ENCODE assay signal across 18 cellular contexts in the genomic region with DNA sequence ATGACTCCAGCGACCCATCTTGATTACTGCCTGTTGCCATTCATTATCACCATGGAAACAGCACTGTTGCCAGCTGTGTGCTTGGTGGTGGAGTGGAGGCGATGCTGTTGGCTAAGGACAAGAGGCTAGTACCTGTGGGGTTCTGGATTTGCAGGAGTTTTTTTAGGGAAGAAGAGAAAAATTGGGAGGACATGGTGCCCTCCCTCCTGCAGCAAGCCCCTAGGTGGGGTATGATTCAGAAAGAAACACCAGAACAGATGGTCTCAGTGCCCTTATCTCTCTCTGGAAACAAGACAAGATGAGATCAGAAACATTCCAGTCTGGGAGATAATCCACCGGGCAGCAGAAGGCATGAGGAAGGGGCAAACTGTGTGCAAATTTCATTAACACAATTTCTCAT.
DNase-seq lines count a peak whose midpoint lies in the region; ATAC-seq and TF ChIP-seq lines count a peak whose summit lies in the region.
"Had no signal": no experiment of that assay in that cellular context is flagged by ENCODE, and none has a peak within 500 bp of the region (broad histone marks: within the 10 kb centered on the region; RNA-seq: fewer than 3 reads in every experiment).

No MANE protein-coding gene starts in this region.

- peaks cover 7% of the 10 kb centered on the region for H3K4me1 Mint-ChIP-seq in glutamatergic neuron (ENCODE audit: low read depth, unreplicated experiment)
- H3K4me1 Mint-ChIP-seq: activated naive CD4-positive, alpha-beta T cell treated with anti-CD3 and anti-CD28 coated beads, Interleukin-2, amount 50 U/mL, for 24 hours; neural crest cell; stimulated activated memory B cell treated with anti-CD40 and anti-IgM and Interleukin-4, amounts not matched to agents 10 μg/mL and 1 μg/mL and 100 μg/mL, for 72 hours had no signal

- TF ChIP-seq CTCF in glutamatergic neuron (IDR thresholded peaks at IDR 0.05; ENCODE audit: partially characterized antibody, unreplicated experiment) (no peak), vagina (IDR thresholded peaks at IDR 0.05) (no peak)

- intact Hi-C loops in vagina (cut with DNase I): no loop called here

- H3K27ac ChIP-seq in vagina: no peak overlapping the region
- H3K27ac ChIP-seq: psoas muscle, VCaP had no signal

- TF ChIP-seq POLR2A in vagina (IDR thresholded peaks at IDR 0.05): no peak

- peak overlapping the region; percentile 49 for H3K27ac Mint-ChIP-seq in glutamatergic neuron (ENCODE audit: unreplicated experiment)
- H3K27ac Mint-ChIP-seq: activated CD8-positive, alpha-beta T cell treated with anti-CD3 and anti-CD28 coated beads for 36 hours; activated naive CD4-positive, alpha-beta T cell treated with anti-CD3 and anti-CD28 coated beads, Interleukin-2, amount 50 U/mL, for 24 hours; activated T-cell treated with anti-CD3 and anti-CD28 coated beads, Interleukin-2, amount 50 U/mL, for 24 hours; effector memory CD8-positive, alpha-beta T cell; stimulated activated memory B cell treated with anti-CD40 and anti-IgM and Interleukin-4, amounts not matched to agents 10 μg/mL and 1 μg/mL and 100 μg/mL, for 72 hours; T-helper 1 cell treated with Interleukin-12 subunit alpha and Interleukin-12 subunit beta and Interleukin-4 antibody, amounts not matched to agents 30 μg/mL and 1 μg/mL, for 36 hours had no signal

- H3K27me3 ChIP-seq in vagina: no peaks in the 10 kb centered on the region

- no peak overlapping the region for H3K4me3 ChIP-seq in vagina
- H3K4me3 ChIP-seq: psoas muscle had no signal

- H3K36me3 ChIP-seq in vagina: no peaks in the 10 kb centered on the region

- no peak overlapping the region for H3K4me3 Mint-ChIP-seq in glutamatergic neuron (ENCODE audit: unreplicated experiment)
- H3K4me3 Mint-ChIP-seq: activated CD8-positive, alpha-beta T cell treated with anti-CD3 and anti-CD28 coated beads for 36 hours; activated naive CD4-positive, alpha-beta T cell treated with anti-CD3 and anti-CD28 coated beads, Interleukin-2, amount 50 U/mL, for 24 hours; activated T-cell treated with anti-CD3 and anti-CD28 coated beads, Interleukin-2, amount 50 U/mL, for 24 hours; effector memory CD8-positive, alpha-beta T cell; neural crest cell; stimulated activated memory B cell treated with anti-CD40 and anti-IgM and Interleukin-4, amounts not matched to agents 10 μg/mL and 1 μg/mL and 100 μg/mL, for 72 hours; T-helper 1 cell treated with Interleukin-12 subunit alpha and Interleukin-12 subunit beta and Interleukin-4 antibody, amounts not matched to agents 30 μg/mL and 1 μg/mL, for 36 hours had no signal

- H3K9me3 ChIP-seq in vagina: no peaks in the 10 kb centered on the region
- H3K9me3 ChIP-seq: psoas muscle had no signal

- ATAC-seq in HG03439 (IDR thresholded peaks at IDR 0.05; ENCODE audit: unreplicated experiment): no peak
- ATAC-seq: activated CD8-positive, alpha-beta T cell treated with anti-CD3 and anti-CD28 coated beads for 36 hours; effector memory CD8-positive, alpha-beta T cell; psoas muscle; stimulated activated memory B cell treated with anti-CD40 and anti-IgM and Interleukin-4, amounts not matched to agents 10 μg/mL and 1 μg/mL and 100 μg/mL, for 72 hours had no signal

- peaks cover 2% of the 10 kb centered on the region for H3K27me3 Mint-ChIP-seq in glutamatergic neuron (ENCODE audit: unreplicated experiment)
- H3K27me3 Mint-ChIP-seq: activated CD8-positive, alpha-beta T cell treated with anti-CD3 and anti-CD28 coated beads for 36 hours; activated T-cell treated with anti-CD3 and anti-CD28 coated beads, Interleukin-2, amount 50 U/mL, for 24 hours; effector memory CD8-positive, alpha-beta T cell had no signal

- no peaks in the 10 kb centered on the region for H3K4me1 ChIP-seq in vagina
- H3K4me1 ChIP-seq: psoas muscle had no signal

- peak; percentile 44 for DNase-seq in DMS79 treated with DMSO at 0.1 percent for 48 hours (lab: John Stamatoyannopoulos, UW)
- peak; percentile 43 for DNase-seq in NCI-H146 treated with DMSO at 0.1 percent for 48 hours (lab: John Stamatoyannopoulos, UW; ENCODE audit: unreplicated experiment)
- peak; percentile 91 for DNase-seq in NCI-H524 treated with DMSO at 0.1 percent for 48 hours (lab: John Stamatoyannopoulos, UW)
- peak; percentile 15 for DNase-seq in glutamatergic neuron
- no peak for DNase-seq in activated CD4-positive, alpha-beta T cell treated with anti-CD3 and anti-CD28 coated beads, Interleukin-2, amount 50 U/mL, for 1 hour
- DNase-seq in glomerular visceral epithelial cell (ENCODE audit: extremely low spot score): no peak
- no peak for DNase-seq in vagina (ENCODE audit: extremely low spot score in 2 of 2)
- DNase-seq: activated CD8-positive, alpha-beta T cell treated with anti-CD3 and anti-CD28 coated beads for 36 hours; activated T-cell treated with anti-CD3 and anti-CD28 coated beads, Interleukin-2, amount 50 U/mL, for 24 hours; effector memory CD8-positive, alpha-beta T cell; psoas muscle; SHP77 had no signal

- no peaks in the 10 kb centered on the region for H3K9me3 Mint-ChIP-seq in glutamatergic neuron (ENCODE audit: unreplicated experiment)
- H3K9me3 Mint-ChIP-seq: stimulated activated memory B cell treated with anti-CD40 and anti-IgM and Interleukin-4, amounts not matched to agents 10 μg/mL and 1 μg/mL and 100 μg/mL, for 72 hours had no signal

- H3K36me3 Mint-ChIP-seq in glutamatergic neuron (ENCODE audit: unreplicated experiment): peaks cover 5% of the 10 kb centered on the region
- H3K36me3 Mint-ChIP-seq: activated naive CD4-positive, alpha-beta T cell treated with anti-CD3 and anti-CD28 coated beads, Interleukin-2, amount 50 U/mL, for 24 hours; stimulated activated memory B cell treated with anti-CD40 and anti-IgM and Interleukin-4, amounts not matched to agents 10 μg/mL and 1 μg/mL and 100 μg/mL, for 72 hours had no signal

Comparison
In these comparisons a context has a peak if more than half of its experiments do, and no peak if none do; other contexts are left out.
1. DNase-seq: peak in DMS79 treated with DMSO at 0.1 percent for 48 hours (single experiment), NCI-H146 treated with DMSO at 0.1 percent for 48 hours (single experiment), NCI-H524 treated with DMSO at 0.1 percent for 48 hours (single experiment) and glutamatergic neuron (single experiment); none in activated CD4-positive, alpha-beta T cell treated with anti-CD3 and anti-CD28 coated beads, Interleukin-2, amount 50 U/mL, for 1 hour (single experiment), glomerular visceral epithelial cell (single experiment) and vagina (0 of 2).